In the genomic region with DNA sequence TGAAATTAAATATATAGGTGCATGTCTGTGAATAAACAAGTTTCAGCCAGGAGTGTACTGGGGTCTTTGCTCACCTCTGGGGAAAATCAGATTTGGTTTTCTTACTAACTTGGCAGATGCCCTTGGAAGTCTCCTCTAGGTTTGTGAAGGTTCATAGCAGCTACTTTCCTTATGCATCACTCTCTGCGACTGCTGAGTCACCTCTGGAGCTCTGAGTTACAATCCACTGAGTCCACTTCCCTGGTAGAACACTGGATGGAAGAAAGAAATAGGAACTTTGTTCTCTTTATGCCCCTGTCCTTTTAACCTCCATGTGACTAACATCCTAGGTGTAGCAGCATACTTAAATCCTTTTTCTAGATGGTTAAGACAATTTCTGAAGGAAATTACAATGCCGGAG, we compare ENCODE assay signal across 16 cellular contexts. TPM values are rescaled to one million over a fixed set of nuclear protein-coding genes. Genes with fewer than 3 reads are reported as not detected.
DNase-seq lines count a peak whose midpoint lies in the region; ATAC-seq and TF ChIP-seq lines count a peak whose summit lies in the region.
"Had no signal": no experiment of that assay in that cellular context is flagged by ENCODE, and none has a peak within 500 bp of the region (broad histone marks: within the 10 kb centered on the region; RNA-seq: fewer than 3 reads in every experiment).

No MANE protein-coding gene starts in this region.

- H3K9me3 Mint-ChIP-seq in effector memory CD8-positive, alpha-beta T cell = no peaks in the 10 kb centered on the region

- peaks cover 12 to 23% of the 10 kb centered on the region in 2 donors for H3K4me1 Mint-ChIP-seq in effector memory CD8-positive, alpha-beta T cell (ENCODE audit: low read depth in 2 of 2)

- DNase-seq in AG10803 (ENCODE audit: low read depth) = peak; percentile 69
- peak; percentile 37 to 75 for DNase-seq in SW 1271 (lab: John Stamatoyannopoulos, UW)
- DNase-seq in foreskin keratinocyte = peak; percentile 54 to 77
- DNase-seq in effector memory CD8-positive, alpha-beta T cell = no peak
- DNase-seq in GOT3 (lab: John Stamatoyannopoulos, UW) = no peak
- DNase-seq: activated CD4-positive, alpha-beta T cell treated with anti-CD3 and anti-CD28 coated beads for 1 hour; adrenal gland; DMS79; Kasumi-1; left cardiac atrium; NCI-H446 treated with DMSO at 0.1 percent for 48 hours; SHP77 treated with DMSO at 0.1 percent for 48 hours; stimulated activated CD4-positive, alpha-beta T cell treated with anti-CD3 and anti-CD28 coated beads, Interleukin-4, amount 100 ng/mL, for 1 hour had no signal

- H3K4me3 Mint-ChIP-seq in effector memory CD8-positive, alpha-beta T cell = no peak overlapping the region

- H3K27me3 Mint-ChIP-seq in effector memory CD8-positive, alpha-beta T cell = no peaks in the 10 kb centered on the region

- ATAC-seq in GM21360 (IDR thresholded peaks at IDR 0.05; ENCODE audit: unreplicated experiment) (peak; percentile 48), foreskin keratinocyte (peak; percentile 92), GM18868 (IDR thresholded peaks at IDR 0.05; ENCODE audit: unreplicated experiment) (no peak)
- no peak for ATAC-seq in effector memory CD8-positive, alpha-beta T cell (replicated peaks)

- H3K4me3 ChIP-seq in AG10803 (ENCODE audit: low read length) = no peak overlapping the region
- H3K4me3 ChIP-seq: adrenal gland had no signal

- TF ChIP-seq CTCF in AG10803 (conservative IDR thresholded peaks at IDR 0.05; ENCODE audit: low read length) (no peak), foreskin keratinocyte (conservative IDR thresholded peaks at IDR 0.05) (no peak)

- peaks cover 10% of the 10 kb centered on the region for H3K36me3 Mint-ChIP-seq in effector memory CD8-positive, alpha-beta T cell (ENCODE audit: insufficient read depth)

- H3K27ac ChIP-seq in foreskin keratinocyte = no peak overlapping the region
- H3K27ac ChIP-seq: adrenal gland, neutrophil had no signal

- H3K27ac Mint-ChIP-seq in effector memory CD8-positive, alpha-beta T cell = no peak overlapping the region

- peaks cover 23% of the 10 kb centered on the region for H3K4me1 ChIP-seq in foreskin keratinocyte
- H3K4me1 ChIP-seq: adrenal gland had no signal

- no peaks in the 10 kb centered on the region for H3K27me3 ChIP-seq in foreskin keratinocyte
- H3K27me3 ChIP-seq: adrenal gland, neutrophil had no signal

RNA-seq across cellular contexts. Expression of a gene that starts 4.4 kb away (rescaled TPM):
- total RNA-seq in foreskin keratinocyte = not detected in 2 replicates
- polyA plus RNA-seq in foreskin keratinocyte = not detected in 2 replicates

Comparison
In these comparisons a context has a peak if more than half of its experiments do, and no peak if none do; other contexts are left out.
1. DNase-seq: peak in AG10803 (single experiment), SW 1271 (2 of 2) and foreskin keratinocyte (2 of 2); none in effector memory CD8-positive, alpha-beta T cell (0 of 3) and GOT3 (single experiment).
2. ATAC-seq: peak in GM21360 (single experiment) and foreskin keratinocyte (single experiment); none in GM18868 (single experiment) and effector memory CD8-positive, alpha-beta T cell (single experiment).